In genomic region chr3:25428003-25428861, GRCh38 we compare ENCODE assay signal across 8 cellular contexts. TPM values are rescaled to one million over a fixed set of nuclear protein-coding genes. Genes with fewer than 3 reads are reported as not detected.
DNase-seq lines count a peak whose midpoint lies in the region; ATAC-seq, FAIRE-seq and TF ChIP-seq lines count a peak whose summit lies in the region.

RARB (plus strand) TSS chr3:25428263; CDS start chr3:25428732, 469 bp downstream.

- TF ChIP-seq RAD21 in H1 (IDR thresholded peaks at IDR 0.05 in 1 of 2, conservative IDR thresholded peaks at IDR 0.05 in 1 of 2; ENCODE audit: low read depth in 2 of 2, low read length in 2 of 2), result no peak
- no peak for TF ChIP-seq RAD21 in HepG2 (CRISPR knock-in tag; IDR thresholded peaks at IDR 0.05)

- no peak within 1 kb of the TSS for H2BK12ac ChIP-seq in H1 (ENCODE audit: low read depth, low read length)

- no peaks in the 10 kb centered on the region for H3F3A ChIP-seq in PC-3 (ENCODE audit: low read length, unreplicated experiment)

- in situ Hi-C loops in Panc1 (cut with HindIII; ENCODE audit: low pct_unique_long_range_greater_than_20kb, low sequenced_read_pairs), result no loop called here
- in situ Hi-C loops in HepG2 (cut with HindIII; ENCODE audit: extremely low pct_ligation_motif_present, low pct_unique_long_range_greater_than_20kb), result loop anchor here (10.0 kb wide), 1 partner anchor 157 kb away; no protein-coding TSS in a partner anchor

- H4K91ac ChIP-seq in H1 (replicated peaks; ENCODE audit: insufficient read length, low read length), result no peak within 1 kb of the TSS

- H4K8ac ChIP-seq in H1 (ENCODE audit: extremely low read depth, insufficient read depth, low read length), result peak within 1 kb of the TSS; percentile 43; the same call in 1 of the 2 replicates

- no peak within 1 kb of the TSS for H3K14ac ChIP-seq in H1 (ENCODE audit: insufficient read length)

- H3K36me3 Mint-ChIP-seq in Calu3 (ENCODE audit: insufficient read depth, unreplicated experiment) (peaks cover 63% of the 10 kb centered on the region), HFFc6 (ENCODE audit: low read depth) (no peaks in the 10 kb centered on the region)

- H2AFZ ChIP-seq in H1 (ENCODE audit: low read length) (peak within 1 kb of the TSS; percentile 16; the same call in 1 of the 2 replicates), HepG2 (ENCODE audit: low read length) (peak within 1 kb of the TSS; percentile 44), PC-3 (ENCODE audit: low read length) (no peak within 1 kb of the TSS)

- H3K4me3 ChIP-seq in Panc1 (ENCODE audit: low read depth in 2 of 2, low read length in 2 of 2) (peak within 1 kb of the TSS; percentile 42 to 51), H1 (ENCODE audit: extremely low read depth in 1 of 4, insufficient read depth in 2 of 4, low read depth in 3 of 4, low read length in 4 of 4) (peak within 1 kb of the TSS; percentile 20 to 62 (median 31)), HepG2 (replicated peaks in 1 of 3; ENCODE audit: insufficient read depth in 1 of 3, low read depth in 2 of 3, low read length in 3 of 3) (peak within 1 kb of the TSS; percentile 57 to 67 (median 61)), PC-3 (ENCODE audit: low read length) (no peak within 1 kb of the TSS)

- H3K4me3 Mint-ChIP-seq in Calu3 (ENCODE audit: low read depth, unreplicated experiment) (peak within 1 kb of the TSS; percentile 85), HFFc6 (peak within 1 kb of the TSS; percentile 88)

- H3K27me3 Mint-ChIP-seq in Calu3 (ENCODE audit: unreplicated experiment), result no peaks in the 10 kb centered on the region
- no peaks in the 10 kb centered on the region; the same call in none of the 2 replicates for H3K27me3 Mint-ChIP-seq in HFFc6 (ENCODE audit: insufficient read depth)

- H2BK15ac ChIP-seq in H1 (ENCODE audit: low read length), result 0 out of 2 replicates have a peak within 1 kb of the TSS, but pooled peaks have one; percentile 23

- no peak within 1 kb of the TSS for H2AK5ac ChIP-seq in H1 (ENCODE audit: low read depth, low read length)

- H3K4ac ChIP-seq in H1 (replicated peaks; ENCODE audit: insufficient read length, low read depth, low read length), result no peak within 1 kb of the TSS

- ATAC-seq in Panc1 (peak; percentile 62), HepG2 (peak; percentile 84), PC-3 (no peak)

- H3K23ac ChIP-seq in H1 (ENCODE audit: insufficient read length), result no peak within 1 kb of the TSS

- no peaks in the 10 kb centered on the region for H3K9me3 Mint-ChIP-seq in Calu3 (ENCODE audit: low read depth, unreplicated experiment)
- H3K9me3 Mint-ChIP-seq in HFFc6, result no peaks in the 10 kb centered on the region

- 17% methylated on average over 26 of the region's 26 CpGs; no CpG with 5 or more reads in 1 of the 2 experiments for WGBS in H1 (ENCODE audit: extremely low coverage in 1 of 2, insufficient coverage in 1 of 2, insufficient read length in 1 of 2, insufficient replicate concordance in 2 of 2, low coverage in 1 of 2, low lambda C conversion rate in 2 of 2, missing lambda C conversion rate in 1 of 2), 2 experiments
- 5% methylated on average over 17 of the region's 26 CpGs for WGBS in HepG2 (ENCODE audit: low lambda C conversion rate)

- no peaks in the 10 kb centered on the region for H4K20me1 ChIP-seq in H1 (replicated peaks in 1 of 2; ENCODE audit: control insufficient read depth in 1 of 2, insufficient read depth in 2 of 2, low read length in 2 of 2)
- H4K20me1 ChIP-seq in HepG2 (ENCODE audit: insufficient read depth, low read length), result no peaks in the 10 kb centered on the region
- no peaks in the 10 kb centered on the region for H4K20me1 ChIP-seq in PC-3 (ENCODE audit: low read length)

- TF ChIP-seq EP300 in H1 (IDR thresholded peaks at IDR 0.05; ENCODE audit: borderline replicate concordance in 1 of 2, low read depth in 2 of 2, low read length in 2 of 2) (peak in 1 of 2 experiments; percentile 89; a peak in 2 of 3 replicates), HepG2 (IDR thresholded peaks at IDR 0.05; ENCODE audit: low read depth in 2 of 2, low read length in 2 of 2) (no peak), HepG2 (CRISPR knock-in tag; IDR thresholded peaks at IDR 0.05; ENCODE audit: borderline replicate concordance) (no peak)

- no peak within 1 kb of the TSS for H2BK120ac ChIP-seq in H1 (replicated peaks; ENCODE audit: low read depth, low read length)

- H2BK20ac ChIP-seq in H1 (ENCODE audit: low read length), result no peak within 1 kb of the TSS

- TF ChIP-seq POLR2A in H1 (IDR thresholded peaks at IDR 0.05; ENCODE audit: control extremely low read depth in 1 of 2, low read depth in 2 of 2, low read length in 2 of 2) (0 out of 3 replicates have a peak, but pooled peaks of 1 of the 2 experiments have one; percentile 17), HepG2 (IDR thresholded peaks at IDR 0.05; ENCODE audit: insufficient read depth in 1 of 2, low read depth in 2 of 2, low read length in 2 of 2) (no peak)

- FAIRE-seq in H1 (lab: Jason Lieb, UNC) (peak; percentile 89), HepG2 (lab: Jason Lieb, UNC) (no peak)

- CTCF ChIA-PET in Calu3 (lab: Charles Lee), result interaction anchor here (0.6 to 2.3 kb wide), 5 partner anchors 16 to 406 kb away, joined by 3 to 8 read pairs (median 4); no protein-coding TSS in a partner anchor
- CTCF ChIA-PET in Panc1 (lab: Charles Lee), result interaction anchor here (0.6 kb wide), 1 partner anchor 1025 kb away, joined by 3 read pairs; no protein-coding TSS in a partner anchor
- CTCF ChIA-PET in H1 (lab: Charles Lee; ENCODE audit: partially characterized antibody), result interaction anchor here (1.1 to 2.2 kb wide), 3 partner anchors 11 to 34 kb away, joined by 3 to 23 read pairs (median 4); no protein-coding TSS in a partner anchor
- CTCF ChIA-PET in HepG2 (lab: Yijun Ruan, JAX; ENCODE audit: low intra/inter-chr PET ratio, low total read pairs), result no interaction called here
- CTCF ChIA-PET in PC-3 (lab: Charles Lee), result no interaction called here

- no peak within 1 kb of the TSS for H4K5ac ChIP-seq in H1 (ENCODE audit: insufficient read length, low read depth, low read length)

- H3K79me2 ChIP-seq in H1 (ENCODE audit: control insufficient read depth in 1 of 2, insufficient read depth in 2 of 2, low read length in 2 of 2) (no peaks in the 10 kb centered on the region), HepG2 (ENCODE audit: insufficient read depth, low read length) (no peaks in the 10 kb centered on the region), PC-3 (ENCODE audit: low read length) (no peaks in the 10 kb centered on the region)

- POLR2A ChIA-PET in Panc1 (lab: Charles Lee) (no interaction called here), H1 (lab: Charles Lee; ENCODE audit: partially characterized antibody) (interaction anchor here (0.7 to 1.1 kb wide), 4 partner anchors 11 to 1444 kb away, joined by 3 read pairs; no protein-coding TSS in a partner anchor), HepG2 (lab: Yijun Ruan, JAX) (no interaction called here), PC-3 (lab: Charles Lee; ENCODE audit: unreplicated experiment) (no interaction called here)

- H3K27ac Mint-ChIP-seq in Calu3 (ENCODE audit: unreplicated experiment), result peak within 1 kb of the TSS; percentile 91
- peak within 1 kb of the TSS; percentile 76 for H3K27ac Mint-ChIP-seq in HFFc6

- no peak within 1 kb of the TSS for H3K56ac ChIP-seq in H1 (replicated peaks; ENCODE audit: insufficient read length, low read depth, low read length)

- no peaks in the 10 kb centered on the region for H3K79me1 ChIP-seq in H1 (ENCODE audit: low read depth, low read length)

- H3K27me3 ChIP-seq in Panc1 (ENCODE audit: control insufficient read depth, insufficient read depth, low read length), result peaks cover 8% of the 10 kb centered on the region; the same call in 1 of the 2 replicates
- peaks cover 0 to 10% (median 7%) of the 10 kb centered on the region in 4 experiments; a peak in 5 of 7 replicates for H3K27me3 ChIP-seq in H1 (replicated peaks in 1 of 4; ENCODE audit: control insufficient read depth in 3 of 4, extremely low read depth in 1 of 4, insufficient read depth in 3 of 4, low read length in 3 of 4)
- H3K27me3 ChIP-seq in HepG2 (ENCODE audit: control insufficient read depth in 1 of 2, insufficient read depth in 2 of 2, low read length in 2 of 2), result peaks cover 0 to 32% of the 10 kb centered on the region in 2 experiments; a peak in 3 of 5 replicates
- peaks cover 87% of the 10 kb centered on the region for H3K27me3 ChIP-seq in PC-3 (ENCODE audit: low read length)

- peaks cover 7% of the 10 kb centered on the region for H3K23me2 ChIP-seq in H1 (ENCODE audit: low read depth, low read length)

- intact Hi-C loops in Calu3 (cut with micrococcal nuclease; ENCODE audit: unreplicated experiment), result loop anchor here (1.0 to 5.0 kb wide), 3 partner anchors 122 to 406 kb away; no protein-coding TSS in a partner anchor
- intact Hi-C loops in Panc1 (cut with micrococcal nuclease; ENCODE audit: unreplicated experiment), result no loop called here
- intact Hi-C loops in HepG2 (cut with micrococcal nuclease; ENCODE audit: unreplicated experiment), result no loop called here
- intact Hi-C loops in PC-3 (cut with micrococcal nuclease), result no loop called here

- TF ChIP-seq CTCF in Calu3 (IDR thresholded peaks at IDR 0.05; ENCODE audit: unreplicated experiment) (no peak), HFFc6 (IDR thresholded peaks at IDR 0.05) (no peak), Panc1 (IDR thresholded peaks at IDR 0.05) (no peak), H1 (IDR thresholded peaks at IDR 0.05; ENCODE audit: control extremely low read depth in 1 of 3, insufficient read depth in 1 of 3, low read depth in 1 of 3, low read length in 3 of 3) (no peak), HepG2 (CRISPR knock-in tag; IDR thresholded peaks at IDR 0.05) (no peak), PC-3 (conservative IDR thresholded peaks at IDR 0.05; ENCODE audit: low read depth, low read length) (no peak)

- H2BK5ac ChIP-seq in H1 (ENCODE audit: low read depth, low read length), result no peak within 1 kb of the TSS

- H3K9ac ChIP-seq in H1 (replicated peaks in 1 of 4; ENCODE audit: extremely low read depth in 1 of 4, low read depth in 3 of 4, low read length in 3 of 4) (no peak within 1 kb of the TSS), HepG2 (ENCODE audit: insufficient read depth, low read depth, low read length) (peak within 1 kb of the TSS; percentile 36; the same call in 1 of the 2 replicates), PC-3 (ENCODE audit: low read length) (no peak within 1 kb of the TSS)

- DNase-seq in Calu3, result peak; percentile 83
- peak; percentile 32 for DNase-seq in HFFc6
- DNase-seq in Panc1 (ENCODE audit: low read depth, low spot score), result no peak
- peak; percentile 39 to 62 for DNase-seq in H1 (ENCODE audit: low read depth in 1 of 2, low spot score in 2 of 2)
- peak; percentile 66 for DNase-seq in HepG2 (ENCODE audit: low spot score)
- peak in 36 of 49 donors; percentile 0 to 68 (median 28) for DNase-seq in substantia nigra (lab: John Stamatoyannopoulos, UW)
- no peak for DNase-seq in stimulated activated CD4-positive, alpha-beta T cell treated with anti-CD3 and anti-CD28 coated beads, Interleukin-1b, Interleukin-23, amount 100 ng/mL, for 48 hours
- DNase-seq in PC-3, result no peak

- H3K18ac ChIP-seq in H1 (ENCODE audit: extremely low read depth, low read length), result peak within 1 kb of the TSS; percentile 79; the same call in 1 of the 2 replicates

- peak within 1 kb of the TSS; percentile 59 to 92 for H3K4me2 ChIP-seq in H1 (ENCODE audit: insufficient read depth in 1 of 2, low read depth in 2 of 2, low read length in 2 of 2)
- H3K4me2 ChIP-seq in HepG2 (ENCODE audit: low read depth, low read length), result peak within 1 kb of the TSS; percentile 66
- H3K4me2 ChIP-seq in PC-3 (ENCODE audit: low read length), result no peak within 1 kb of the TSS

- H3K9me3 ChIP-seq in Panc1 (ENCODE audit: control insufficient read depth, insufficient read depth, low read depth, low read length), result no peaks in the 10 kb centered on the region
- no peaks in the 10 kb centered on the region for H3K9me3 ChIP-seq in H1 (ENCODE audit: insufficient read depth in 2 of 2, low read depth in 1 of 2, low read length in 1 of 2)
- H3K9me3 ChIP-seq in HepG2 (ENCODE audit: low read length), result no peaks in the 10 kb centered on the region
- H3K9me3 ChIP-seq in PC-3 (ENCODE audit: low read length), result no peaks in the 10 kb centered on the region

- H3K9me2 ChIP-seq in PC-3 (replicated peaks; ENCODE audit: low read length), result no peaks in the 10 kb centered on the region

- H3K4me1 ChIP-seq in Panc1 (ENCODE audit: control insufficient read depth, insufficient read depth, low read length) (no peaks in the 10 kb centered on the region), H1 (replicated peaks in 1 of 4; ENCODE audit: control insufficient read depth in 3 of 4, insufficient read depth in 4 of 4, low read length in 3 of 4) (peaks cover 6 to 18% (median 14%) of the 10 kb centered on the region in 4 experiments; a peak in 6 of 7 replicates), HepG2 (ENCODE audit: insufficient read depth, low read length) (peaks cover 55% of the 10 kb centered on the region), PC-3 (ENCODE audit: insufficient read depth, low read length) (0 out of 2 replicates have a peak, but pooled peaks cover 7% of the 10 kb centered on the region)

- H3K36me3 ChIP-seq in Panc1 (ENCODE audit: control insufficient read depth, insufficient read depth, low read length) (no peaks in the 10 kb centered on the region), H1 (ENCODE audit: control insufficient read depth in 2 of 4, insufficient read depth in 4 of 4, low read length in 3 of 4) (no peaks in the 10 kb centered on the region; a peak in 1 of 8 replicates), HepG2 (replicated peaks in 1 of 2; ENCODE audit: control insufficient read depth in 1 of 2, insufficient read depth in 2 of 2, low read length in 2 of 2) (no peaks in the 10 kb centered on the region), PC-3 (ENCODE audit: low read depth, low read length) (no peaks in the 10 kb centered on the region)

- H3K27ac ChIP-seq in Panc1 (ENCODE audit: low read length), result no peak within 1 kb of the TSS
- H3K27ac ChIP-seq in H1 (ENCODE audit: low read depth, low read length), result no peak within 1 kb of the TSS
- H3K27ac ChIP-seq in HepG2 (ENCODE audit: extremely low read length, insufficient read depth, low read length), result no peak within 1 kb of the TSS
- H3K27ac ChIP-seq in substantia nigra (ENCODE audit: low read depth, low read length, poor library complexity, severe bottlenecking), result peak within 1 kb of the TSS; percentile 27
- H3K27ac ChIP-seq in PC-3 (ENCODE audit: low read length), result no peak within 1 kb of the TSS

- BruUV-seq in Calu3 (replicated peaks; lab: Mats Ljungman, UMichigan), result no TSS peak
- no TSS peak for BruUV-seq in Panc1 (replicated peaks; lab: Mats Ljungman, UMichigan)
- BruUV-seq in HepG2 (replicated peaks; lab: Mats Ljungman, UMichigan), result no TSS peak
- BruUV-seq in PC-3 (replicated peaks; lab: Mats Ljungman, UMichigan), result no TSS peak

- H3K4me1 Mint-ChIP-seq in Calu3 (ENCODE audit: low read depth, unreplicated experiment), result peaks cover 33% of the 10 kb centered on the region
- peaks cover 51% of the 10 kb centered on the region; the same call in 1 of the 2 replicates for H3K4me1 Mint-ChIP-seq in HFFc6 (ENCODE audit: low read depth)

RNA-seq across cellular contexts. Expression of gene RARB, which starts in this region (rescaled TPM):
- total RNA-seq in Calu3 (2022), result 29.8 and 31.3 TPM in 2 replicates
- 1 to 10 TPM in 4 of 6 experiments, not detected in 2; 1.6 to 2.4 (median 1.8) TPM for total RNA-seq in HFFc6 (2021; fragmentation: NEBNext Ultra II Directional; extraction: Animal tissue kit (Norgen Biotek cat#: 25700))
- not detected for total RNA-seq in Panc1 (2021; ENCODE audit: unreplicated experiment)
- not detected for polyA plus RNA-seq in Panc1 (2012; ENCODE audit: insufficient read length)
- total RNA-seq in H1 (2021; fragmentation: NEBNext Ultra II Directional; extraction: Animal tissue kit (Norgen Biotek cat#: 25700)), result 0.22 and 0.44 TPM in 2 replicates
- 0.13 and 0.15 TPM in 2 replicates for polyA plus RNA-seq in H1 (2011; rRNA removed)
- 0.10 TPM for polyA plus RNA-seq in H1 (2011; cell fraction: cytosol; rRNA removed)
- 0.20 TPM for polyA plus RNA-seq in H1 (2011; cell fraction: nucleus; rRNA removed)
- 0.11 to 0.30 TPM (median 0.28 TPM) in 3 of 4 replicates, not detected in the other for polyA plus RNA-seq in H1 (2012, experiment 1 of 2)
- not detected for polyA plus RNA-seq in H1 (2012, experiment 2 of 2)
- polyA plus RNA-seq in H1 (2013, experiment 1 of 2), result 0.14 TPM
- 0.15 TPM for polyA plus RNA-seq in H1 (2013, experiment 2 of 2)
- polyA minus RNA-seq in H1 (2011; rRNA and poly(A)+ RNA removed), result 0.27 and 0.98 TPM in 2 replicates
- not detected for polyA minus RNA-seq in H1 (2011; cell fraction: cytosol; rRNA and poly(A)+ RNA removed)
- polyA minus RNA-seq in H1 (2011; cell fraction: nucleus; rRNA and poly(A)+ RNA removed), result 1.2 TPM
- total RNA-seq in HepG2 (2016; rRNA removed; fragmentation: Illumina TruSeq; extraction: Trizol), result not detected in 2 replicates
- total RNA-seq in HepG2 (2016; cell fraction: cytosol; rRNA removed; fragmentation: Illumina TruSeq; extraction: Trizol; ENCODE audit: low read depth), result not detected in 2 replicates
- total RNA-seq in HepG2 (2016; cell fraction: insoluble cytoplasmic fraction; rRNA removed; fragmentation: Illumina TruSeq; extraction: Trizol), result not detected in 2 replicates
- total RNA-seq in HepG2 (2016; cell fraction: membrane; rRNA removed; fragmentation: Illumina TruSeq; extraction: Trizol), result not detected in 2 replicates
- not detected in 2 replicates for total RNA-seq in HepG2 (2016; cell fraction: nucleus; rRNA removed; fragmentation: Illumina TruSeq; extraction: Trizol)
- 0.16 TPM in 1 of 2 replicates, not detected in the other for polyA plus RNA-seq in HepG2 (2011; rRNA removed)
- 0.04 TPM in 1 of 2 replicates, not detected in the other for polyA plus RNA-seq in HepG2 (2011; cell fraction: cytosol; rRNA removed)
- polyA plus RNA-seq in HepG2 (2011; cell fraction: nucleus; rRNA removed), result 0.05 TPM in 1 of 2 replicates, not detected in the other
- polyA plus RNA-seq in HepG2 (2012), result 0.07 TPM in 1 of 2 replicates, not detected in the other
- polyA plus RNA-seq in HepG2 (2016; cell fraction: cytosol; fragmentation: Illumina TruSeq; extraction: Trizol; ENCODE audit: low read depth), result not detected in 2 replicates
- polyA plus RNA-seq in HepG2 (2016; cell fraction: insoluble cytoplasmic fraction; fragmentation: Illumina TruSeq; extraction: Trizol; ENCODE audit: low read depth), result not detected in 2 replicates
- polyA plus RNA-seq in HepG2 (2016; cell fraction: membrane; fragmentation: Illumina TruSeq; extraction: Trizol; ENCODE audit: low read depth), result not detected in 2 replicates
- polyA plus RNA-seq in HepG2 (2016; cell fraction: nucleus; fragmentation: Illumina TruSeq; extraction: Trizol; ENCODE audit: insufficient read depth, low read depth), result not detected in 2 replicates
- polyA minus RNA-seq in HepG2 (2011; rRNA and poly(A)+ RNA removed; ENCODE audit: low replicate concordance), result not detected in 2 replicates
- not detected in 2 replicates for polyA minus RNA-seq in HepG2 (2011; cell fraction: cytosol; rRNA and poly(A)+ RNA removed)
- polyA minus RNA-seq in HepG2 (2011; cell fraction: nucleus; rRNA and poly(A)+ RNA removed), result 0.26 and 0.75 TPM in 2 replicates
- not detected in 2 replicates for total RNA-seq in PC-3 (2014; rRNA removed)

Comparison
In these comparisons a context has a peak if more than half of its experiments do, and no peak if none do; other contexts are left out.
1. Peak in ATAC-seq and H3K4me3 ChIP-seq in Panc1; RNA of the gene not detected or under 1 TPM.
2. Peak in DNase-seq, ATAC-seq, H3K4me3 ChIP-seq, H3K9ac ChIP-seq and H3K4me2 ChIP-seq in HepG2; RNA of the gene not detected or under 1 TPM.
3. DNase-seq: peak in Calu3 (single experiment), HFFc6 (single experiment), H1 (2 of 2) and substantia nigra (36 of 49); none in Panc1 (single experiment), stimulated activated CD4-positive, alpha-beta T cell treated with anti-CD3 and anti-CD28 coated beads, Interleukin-1b, Interleukin-23, amount 100 ng/mL, for 48 hours (single experiment) and PC-3 (single experiment).
4. CTCF ChIA-PET loops: an anchor here in Calu3 (0.6 to 2.3 kb wide), Panc1 (0.6 kb wide) and H1 (1.1 to 2.2 kb wide); none called in HepG2 and PC-3.